8 cellular contexts compared by ENCODE assay signal in the genomic region with DNA sequence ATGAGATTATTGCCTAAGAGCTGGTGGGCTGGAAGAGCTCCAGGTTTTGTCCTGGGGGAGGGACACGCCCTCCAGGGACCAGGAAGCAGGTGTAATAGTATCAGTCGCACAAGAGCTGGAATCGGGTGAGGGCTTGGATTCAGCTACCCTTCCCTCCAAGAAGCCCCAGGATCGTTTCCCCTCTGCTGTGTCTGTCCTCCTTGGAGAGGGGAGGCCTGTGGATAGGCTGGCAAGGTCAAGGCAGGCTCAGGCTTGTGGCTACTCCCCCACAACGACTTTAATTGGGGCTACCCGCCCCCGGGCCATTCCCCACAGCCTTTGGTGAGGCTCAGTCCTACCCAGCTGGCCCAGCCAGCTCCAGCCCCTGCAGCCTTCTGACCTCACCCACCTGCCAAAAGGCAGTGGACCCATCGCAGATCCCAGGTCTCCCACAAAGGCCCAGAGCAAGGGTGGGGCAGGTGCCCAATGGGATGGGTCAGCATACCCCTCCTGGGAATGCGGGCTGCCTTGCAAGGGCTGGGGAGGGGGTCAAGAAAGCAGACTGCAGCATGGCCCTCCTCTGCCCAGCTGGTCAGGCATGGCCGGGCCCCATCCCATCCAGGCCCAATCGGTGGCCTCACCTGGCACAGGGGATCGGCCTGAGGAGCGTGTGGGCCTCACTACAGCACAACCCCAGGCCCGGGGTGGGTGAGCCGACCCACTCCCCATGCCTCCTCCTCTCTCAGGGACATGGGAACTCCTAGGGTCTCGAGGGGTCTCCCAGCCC. TPM values are rescaled to one million over a fixed set of nuclear protein-coding genes. Genes with fewer than 3 reads are reported as not detected.
DNase-seq lines count a peak whose midpoint lies in the region; ATAC-seq and TF ChIP-seq lines count a peak whose summit lies in the region.

No MANE protein-coding gene starts in this region.

- H3K9me3 ChIP-seq in DND-41 (ENCODE audit: insufficient read depth, low read length, severe bottlenecking) (no peaks in the 10 kb centered on the region), breast epithelium (no peaks in the 10 kb centered on the region), right lobe of liver (no peaks in the 10 kb centered on the region)

- H4K20me1 ChIP-seq in DND-41 (ENCODE audit: insufficient read depth, low read length): peaks cover 48% of the 10 kb centered on the region

- TF ChIP-seq CTCF in DND-41 (IDR thresholded peaks at IDR 0.05; ENCODE audit: borderline replicate concordance, extremely low read depth, low read length, poor library complexity, severe bottlenecking): no peak
- no peak for TF ChIP-seq CTCF in breast epithelium (IDR thresholded peaks at IDR 0.05)
- no peak for TF ChIP-seq CTCF in right lobe of liver (IDR thresholded peaks at IDR 0.05)
- TF ChIP-seq CTCF in type B pancreatic cell (conservative IDR thresholded peaks at IDR 0.05): no peak

- H3K27ac Mint-ChIP-seq in type B pancreatic cell: peak overlapping the region; percentile 79

- H3K4me1 ChIP-seq in DND-41 (ENCODE audit: insufficient read depth, low read length) (peaks cover 64% of the 10 kb centered on the region), breast epithelium (peaks cover 3 to 22% of the 10 kb centered on the region in 2 donors), right lobe of liver (peaks cover 0 to 50% (median 22%) of the 10 kb centered on the region in 4 donors)

- WGBS in right lobe of liver (ENCODE audit: insufficient coverage, low coverage, low lambda C conversion rate, missing lambda C conversion rate): 0% methylated on average over 4 of the region's 16 CpGs

- H2AFZ ChIP-seq in DND-41 (ENCODE audit: low read depth, low read length): no peak overlapping the region

- peak overlapping the region; percentile 87 for H3K27ac ChIP-seq in DND-41 (ENCODE audit: low read length)
- peak overlapping the region; percentile 88 to 91 for H3K27ac ChIP-seq in breast epithelium
- peak overlapping the region; percentile 82 to 99 (median 97) for H3K27ac ChIP-seq in right lobe of liver

- H3K36me3 ChIP-seq in DND-41 (ENCODE audit: insufficient read depth, low read length) (peaks cover 49% of the 10 kb centered on the region), breast epithelium (no peaks in the 10 kb centered on the region), right lobe of liver (peaks cover 0 to 32% (median 11%) of the 10 kb centered on the region in 4 donors)

- H3K27me3 Mint-ChIP-seq in type B pancreatic cell: no peaks in the 10 kb centered on the region

- peak overlapping the region; percentile 96 to 98; a peak in 3 of 4 replicates for H3K4me3 ChIP-seq in DND-41 (ENCODE audit: low read depth in 1 of 2, low read length in 2 of 2)
- H3K4me3 ChIP-seq in breast epithelium: peak overlapping the region; percentile 85 to 95 (median 85)
- peak overlapping the region; percentile 79 to 98 (median 97) for H3K4me3 ChIP-seq in right lobe of liver

- no peaks in the 10 kb centered on the region for H3K9me3 Mint-ChIP-seq in type B pancreatic cell

- peak overlapping the region; percentile 99 for H3K9ac ChIP-seq in DND-41 (ENCODE audit: low read depth, low read length)

- TF ChIP-seq POLR2A in breast epithelium (IDR thresholded peaks at IDR 0.05) (no peak), right lobe of liver (IDR thresholded peaks at IDR 0.05) (peak; percentile 82)

- ATAC-seq in DND-41 (ENCODE audit: insufficient read depth, low read depth) (no peak), right lobe of liver (peak; percentile 43 to 64 (median 44))

- intact Hi-C loops in breast epithelium (cut with DNase I; ENCODE audit: low total_unique reads): no loop called here
- intact Hi-C loops in right lobe of liver (cut with DNase I): no loop called here

- H3K4me1 Mint-ChIP-seq in type B pancreatic cell (ENCODE audit: unreplicated experiment): peaks cover 4% of the 10 kb centered on the region

- H3K79me2 ChIP-seq in DND-41 (ENCODE audit: insufficient read depth, low read length): peaks cover 50% of the 10 kb centered on the region

- peak overlapping the region; percentile 91 for H3K4me2 ChIP-seq in DND-41 (ENCODE audit: insufficient read depth, low read length)

- H3K27me3 ChIP-seq in DND-41 (ENCODE audit: insufficient read depth, low read length, poor library complexity): no peaks in the 10 kb centered on the region
- H3K27me3 ChIP-seq in breast epithelium: no peaks in the 10 kb centered on the region
- no peaks in the 10 kb centered on the region for H3K27me3 ChIP-seq in right lobe of liver

- H3K36me3 Mint-ChIP-seq in type B pancreatic cell: no peaks in the 10 kb centered on the region

- DNase-seq in DND-41 (no peak), NCI-H1105 treated with DMSO at 0.1 percent for 48 hours (lab: John Stamatoyannopoulos, UW) (peak; percentile 29), breast epithelium (ENCODE audit: low spot score in 2 of 2) (peak; percentile 72 to 77), right lobe of liver (peak; percentile 78 to 92 (median 83)), type B pancreatic cell (ENCODE audit: extremely low spot score, unreplicated experiment) (no peak), NK-92 (lab: John Stamatoyannopoulos, UW; ENCODE audit: unreplicated experiment) (no peak), COLO829 (ENCODE audit: low spot score) (no peak)
- no peak for DNase-seq in activated effector memory CD4-positive, alpha-beta T cell treated with anti-CD3 and anti-CD28 coated beads, Interleukin-2, amount 50 U/mL, for 16 hours

- peak overlapping the region; percentile 84 for H3K4me3 Mint-ChIP-seq in type B pancreatic cell

RNA-seq across cellular contexts. Expression of gene CTSD, which starts 1.0 kb away (rescaled TPM):
- total RNA-seq in breast epithelium: 100 to 1,000 TPM; 244 to 694 (median 667) TPM
- 1,000 to 10,000 TPM in 3 of 6 experiments, 100 to 1,000 TPM in 3; 515 to 1,549 (median 1,009) TPM for total RNA-seq in right lobe of liver
- 318 and 557 TPM in 2 replicates for total RNA-seq in type B pancreatic cell (ENCODE audit: low replicate concordance)

RNA-seq across cellular contexts. Expression of gene IFITM10, which starts 12.3 kb away (rescaled TPM):
- total RNA-seq in breast epithelium (10 to 100 TPM in 1 of 3 donors, 1 to 10 TPM in 1, under 1 TPM in 1; 0.33 to 14.0 (median 1.4) TPM), right lobe of liver (10 to 100 TPM in 1 of 6 experiments, 1 to 10 TPM in 5; 1.3 to 11.4 (median 6.7) TPM), type B pancreatic cell (ENCODE audit: low replicate concordance) (3.4 and 7.4 TPM in 2 replicates)

Comparison
In these comparisons a context has a peak if more than half of its experiments do, and no peak if none do; other contexts are left out.
1. DNase-seq: peak in NCI-H1105 treated with DMSO at 0.1 percent for 48 hours (single experiment), breast epithelium (2 of 2) and right lobe of liver (3 of 3); none in DND-41 (single experiment), type B pancreatic cell (single experiment), NK-92 (single experiment), COLO829 (single experiment) and activated effector memory CD4-positive, alpha-beta T cell treated with anti-CD3 and anti-CD28 coated beads, Interleukin-2, amount 50 U/mL, for 16 hours (single experiment).
2. Peak in every context shown above with its lines, with median percentiles within 50 percentile points of each other: H3K27ac ChIP-seq and H3K4me3 ChIP-seq.